8 cellular contexts compared by ENCODE assay signal in genomic region chr6:76861403-76861802, GRCh38.
DNase-seq lines count a peak whose midpoint lies in the region; ATAC-seq and TF ChIP-seq lines count a peak whose summit lies in the region.

No MANE protein-coding gene starts in this region.

- no peaks in the 10 kb centered on the region for H4K20me1 ChIP-seq in H9 (ENCODE audit: control insufficient read depth, insufficient read depth, insufficient read length)

- H2BK12ac ChIP-seq in H9 (ENCODE audit: insufficient read length, low read depth, low read length) = no peak overlapping the region

- H3K27me3 ChIP-seq in H9 (ENCODE audit: insufficient read depth, low read length) (no peaks in the 10 kb centered on the region), iPS DF 6.9 (ENCODE audit: control insufficient read depth, insufficient read depth, low read length) (no peaks in the 10 kb centered on the region)

- H3K27me3 Mint-ChIP-seq in H9 (ENCODE audit: low read depth) = no peaks in the 10 kb centered on the region

- no peak overlapping the region for H2BK5ac ChIP-seq in H9 (ENCODE audit: insufficient read length, low read length)

- WGBS in H9 (ENCODE audit: extremely low coverage, insufficient read length, low lambda C conversion rate) = no CpG with 5 or more reads among the region's 2 CpGs
- no CpG with 5 or more reads among the region's 2 CpGs for WGBS in iPS DF 6.9 (ENCODE audit: insufficient coverage, insufficient read length)

- H3K9me3 Mint-ChIP-seq in H9 = no peaks in the 10 kb centered on the region

- no peak overlapping the region for H2BK20ac ChIP-seq in H9 (ENCODE audit: low read depth, low read length, poor library complexity, severe bottlenecking)

- no peak overlapping the region for H3K9ac ChIP-seq in H9 (ENCODE audit: extremely low read depth, insufficient read length, low read length)

- no peaks in the 10 kb centered on the region for H3K79me2 ChIP-seq in H9 (ENCODE audit: insufficient read depth, low read length)

- H3K23ac ChIP-seq in H9 (ENCODE audit: insufficient read length, low read depth, low read length) = no peak overlapping the region

- H3K4ac ChIP-seq in H9 (ENCODE audit: low read depth, low read length) = no peak overlapping the region

- no peak overlapping the region for H2BK15ac ChIP-seq in H9 (ENCODE audit: low read depth, low read length)

- H4K91ac ChIP-seq in H9 (ENCODE audit: insufficient read length, low read depth, low read length) = no peak overlapping the region

- H4K5ac ChIP-seq in H9 (ENCODE audit: insufficient read length, low read depth, low read length) = no peak overlapping the region

- peak; percentile 49 for DNase-seq in H9
- peak; percentile 31 for DNase-seq in NCI-H69 (lab: John Stamatoyannopoulos, UW)
- peak; percentile 35 for DNase-seq in iPS DF 6.9 (ENCODE audit: low read depth, low spot score)
- DNase-seq in retina = no peak
- DNase-seq in GOT3 (lab: John Stamatoyannopoulos, UW) = no peak
- no peak for DNase-seq in activated CD4-positive, alpha-beta T cell treated with anti-CD3 and anti-CD28 coated beads, Interleukin-2, amount 50 U/mL, for 1 hour

- H3T11ph ChIP-seq in H9 (ENCODE audit: low read length) = no peak overlapping the region

- H3K27ac Mint-ChIP-seq in H9 = no peak overlapping the region

- peak; percentile 72 for TF ChIP-seq CTCF in H9 (conservative IDR thresholded peaks at IDR 0.05)

- no peaks in the 10 kb centered on the region for H3K36me3 Mint-ChIP-seq in H9 (ENCODE audit: insufficient read depth in 1 of 3, low read depth in 3 of 3)

- H3K27ac ChIP-seq in H9 (ENCODE audit: insufficient read length, low read depth, low read length) (no peak overlapping the region), iPS DF 6.9 (ENCODE audit: low read length) (no peak overlapping the region)

- no peaks in the 10 kb centered on the region for H3K4me1 ChIP-seq in H9 (ENCODE audit: insufficient read depth, low read length)
- H3K4me1 ChIP-seq in iPS DF 6.9 (ENCODE audit: control insufficient read depth, insufficient read depth, low read length) = no peaks in the 10 kb centered on the region

- no peaks in the 10 kb centered on the region for H3K36me3 ChIP-seq in iPS DF 6.9 (ENCODE audit: control insufficient read depth, insufficient read depth, low read length)

- ATAC-seq in GM18502 (IDR thresholded peaks at IDR 0.05; ENCODE audit: poor library complexity, unreplicated experiment) = peak; percentile 77
- ATAC-seq in HG03469 (IDR thresholded peaks at IDR 0.05; ENCODE audit: unreplicated experiment) = no peak

- H3K56ac ChIP-seq in H9 (ENCODE audit: insufficient read length, low read depth, low read length) = no peak overlapping the region

- H3K18ac ChIP-seq in H9 (ENCODE audit: insufficient read length, low read depth, low read length) = no peak overlapping the region

- H2BK120ac ChIP-seq in H9 (ENCODE audit: low read depth, low read length, poor library complexity, severe bottlenecking) = no peak overlapping the region

- no peak overlapping the region for H3K4me3 Mint-ChIP-seq in H9

- H3K4me3 ChIP-seq in iPS DF 6.9 (ENCODE audit: low read length) = no peak overlapping the region

- H2AK5ac ChIP-seq in H9 (ENCODE audit: insufficient read length, low read length) = no peak overlapping the region

- peaks cover 0 to 3% of the 10 kb centered on the region in 2 experiments; a peak in 1 of 4 replicates for H3K4me1 Mint-ChIP-seq in H9

- no peak overlapping the region for H3K14ac ChIP-seq in H9 (ENCODE audit: insufficient read depth, low read length)

- H4K8ac ChIP-seq in H9 (replicated peaks; ENCODE audit: insufficient read length, low read depth, low read length) = no peak overlapping the region

- H2AFZ ChIP-seq in H9 (ENCODE audit: low read length) = no peak overlapping the region

- no peak overlapping the region for H3K4me2 ChIP-seq in H9 (ENCODE audit: insufficient read depth, insufficient read length, low read length)

- H3K9me3 ChIP-seq in H9 (ENCODE audit: control insufficient read depth, low read depth, low read length) (no peaks in the 10 kb centered on the region), iPS DF 6.9 (ENCODE audit: control insufficient read depth, insufficient read depth, low read length) (no peaks in the 10 kb centered on the region)

- H3K79me1 ChIP-seq in H9 (ENCODE audit: insufficient read depth, low read depth, low read length, poor library complexity, severe bottlenecking) = no peaks in the 10 kb centered on the region

- H3K23me2 ChIP-seq in H9 (ENCODE audit: insufficient read length, low read depth, low read length, poor library complexity, severe bottlenecking) = no peaks in the 10 kb centered on the region

Comparison
In these comparisons a context has a peak if more than half of its experiments do, and no peak if none do; other contexts are left out.
1. DNase-seq: peak in H9 (single experiment), NCI-H69 (single experiment) and iPS DF 6.9 (single experiment); none in retina (single experiment), GOT3 (single experiment) and activated CD4-positive, alpha-beta T cell treated with anti-CD3 and anti-CD28 coated beads, Interleukin-2, amount 50 U/mL, for 1 hour (single experiment).